25 cellular contexts compared by ENCODE assay signal in the genomic region with DNA sequence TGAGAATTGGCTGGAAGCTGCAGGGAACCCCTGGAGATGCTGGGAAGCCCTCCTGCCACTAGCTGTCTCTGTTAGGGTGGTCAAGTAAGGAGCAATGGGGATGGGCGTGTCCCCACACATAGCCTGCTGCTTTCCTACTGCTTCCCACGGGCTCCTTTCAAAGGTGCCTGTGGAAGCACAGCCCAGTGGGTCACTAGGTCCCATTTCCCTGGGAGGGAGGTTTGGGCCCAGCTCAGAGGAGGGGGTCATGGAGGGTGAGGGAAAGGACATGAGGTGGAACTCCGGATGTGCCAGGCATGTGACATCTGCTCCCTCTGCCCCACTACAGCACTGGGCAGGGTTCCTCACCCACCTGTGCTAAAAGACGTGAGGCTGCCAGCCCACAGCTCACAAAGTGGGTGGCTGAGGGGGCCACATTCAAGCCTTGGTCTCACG. TPM values are rescaled to one million over a fixed set of nuclear protein-coding genes. Genes with fewer than 3 reads are reported as not detected.
"Had no signal": no experiment of that assay in that cellular context is flagged by ENCODE, and none has a peak within 500 bp of the region (broad histone marks: within the 10 kb centered on the region; RNA-seq: fewer than 3 reads in every experiment).

No MANE protein-coding gene starts in this region.

- H3K27me3 ChIP-seq: ovary, right atrium auricular region had no signal

- H3K36me3 Mint-ChIP-seq: stimulated activated effector memory CD8-positive, alpha-beta T cell treated with anti-CD3 and anti-CD28 coated beads, Interleukin-12 subunit alpha, Interleukin-12 subunit beta, amount 100 ng/mL, for 72 hours had no signal

- H3K4me1 ChIP-seq: psoas muscle, right atrium auricular region, uterus had no signal

- H3K4me3 ChIP-seq: cardiac muscle cell, lung, ovary, psoas muscle, right atrium auricular region, suprapubic skin, tibial nerve, uterus had no signal

- H3K9me3 ChIP-seq: neutrophil, ovary, psoas muscle, right atrium auricular region, suprapubic skin, tibial nerve, uterus had no signal

- H3K4me3 Mint-ChIP-seq: activated naive CD8-positive, alpha-beta T cell treated with anti-CD3 and anti-CD28 coated beads, Interleukin-2, amount 50 U/mL, for 24 hours; dendritic cell treated with granulocyte-macrophage colony-stimulating factor and Interleukin-4, amounts not matched to agents 40 ng/mL and 50 ng/mL, for 4 days; naive thymus-derived CD4-positive, alpha-beta T cell; stimulated activated effector memory CD8-positive, alpha-beta T cell treated with anti-CD3 and anti-CD28 coated beads, Interleukin-12 subunit alpha, Interleukin-12 subunit beta, amount 100 ng/mL, for 72 hours; stimulated activated naive CD8-positive, alpha-beta T cell treated with anti-CD3 and anti-CD28 coated beads, Interleukin-15, amount 100 ng/mL, for 72 hours had no signal

- H3K9me3 Mint-ChIP-seq: activated naive CD8-positive, alpha-beta T cell treated with anti-CD3 and anti-CD28 coated beads, Interleukin-2, amount 50 U/mL, for 24 hours; dendritic cell treated with granulocyte-macrophage colony-stimulating factor and Interleukin-4, amounts not matched to agents 40 ng/mL and 50 ng/mL, for 4 days; naive thymus-derived CD4-positive, alpha-beta T cell; stimulated activated effector memory CD8-positive, alpha-beta T cell treated with anti-CD3 and anti-CD28 coated beads, Interleukin-12 subunit alpha, Interleukin-12 subunit beta, amount 100 ng/mL, for 72 hours; stimulated activated naive CD8-positive, alpha-beta T cell treated with anti-CD3 and anti-CD28 coated beads, Interleukin-15, amount 100 ng/mL, for 72 hours had no signal

- ATAC-seq: activated naive CD8-positive, alpha-beta T cell treated with anti-CD3 and anti-CD28 coated beads, Interleukin-2, amount 50 U/mL, for 24 hours; left lobe of liver; naive thymus-derived CD4-positive, alpha-beta T cell; psoas muscle; stimulated activated effector memory CD8-positive, alpha-beta T cell treated with anti-CD3 and anti-CD28 coated beads, Interleukin-12 subunit alpha, Interleukin-12 subunit beta, amount 100 ng/mL, for 72 hours; stimulated activated naive CD8-positive, alpha-beta T cell treated with anti-CD3 and anti-CD28 coated beads, Interleukin-15, amount 100 ng/mL, for 72 hours had no signal

- H3K27ac ChIP-seq: cardiac muscle cell, neutrophil, ovary, psoas muscle, right atrium auricular region, suprapubic skin, tibial nerve, uterus had no signal

- DNase-seq: activated CD4-positive, alpha-beta T cell treated with anti-CD3 and anti-CD28 coated beads, Interleukin-2, amount 50 U/mL, for 48 hours; activated naive CD4-positive, alpha-beta T cell treated with anti-CD3 and anti-CD28 coated beads, Interleukin-2, amount 50 U/mL, for 16 hours; activated naive CD8-positive, alpha-beta T cell treated with anti-CD3 and anti-CD28 coated beads, Interleukin-2, amount 50 U/mL, for 24 hours; activated T-cell treated with anti-CD3 and anti-CD28 coated beads, Interleukin-2, amount 50 U/mL, for 48 hours; effector CD4-positive, alpha-beta T cell; erythroblast; foreskin fibroblast; naive thymus-derived CD4-positive, alpha-beta T cell; ovary; psoas muscle; stimulated activated CD4-positive, alpha-beta T cell treated with anti-CD3 and anti-CD28 coated beads, Interleukin-2, amount 100 ng/mL, for 24 hours; stimulated activated naive CD8-positive, alpha-beta T cell treated with anti-CD3 and anti-CD28 coated beads, Interleukin-15, amount 100 ng/mL, for 72 hours; T-helper 9 cell; uterus had no signal

- H3K27ac Mint-ChIP-seq: activated naive CD8-positive, alpha-beta T cell treated with anti-CD3 and anti-CD28 coated beads, Interleukin-2, amount 50 U/mL, for 24 hours; dendritic cell treated with granulocyte-macrophage colony-stimulating factor and Interleukin-4, amounts not matched to agents 40 ng/mL and 50 ng/mL, for 4 days; naive thymus-derived CD4-positive, alpha-beta T cell; stimulated activated effector memory CD8-positive, alpha-beta T cell treated with anti-CD3 and anti-CD28 coated beads, Interleukin-12 subunit alpha, Interleukin-12 subunit beta, amount 100 ng/mL, for 72 hours had no signal

- H3K36me3 ChIP-seq: cardiac muscle cell, neutrophil, ovary, right atrium auricular region, suprapubic skin, tibial nerve, uterus had no signal

RNA-seq across cellular contexts. Expression of a gene that starts 24.4 kb away (rescaled TPM):
- total RNA-seq: cardiac muscle cell, fibroblast of lung, mesenteric fat pad had no signal
